29 cellular contexts compared by ENCODE assay signal in genomic region chr6:37928217-37928616, GRCh38.
"Had no signal": no experiment of that assay in that cellular context is flagged by ENCODE, and none has a peak within 500 bp of the region (broad histone marks: within the 10 kb centered on the region; RNA-seq: fewer than 3 reads in every experiment).

No MANE protein-coding gene starts in this region.

- FAIRE-seq: astrocyte had no signal

- H3K27ac Mint-ChIP-seq: activated CD4-positive, alpha-beta memory T cell treated with anti-CD3 and anti-CD28 coated beads for 36 hours; activated naive CD4-positive, alpha-beta T cell treated with anti-CD3 and anti-CD28 coated beads for 36 hours; activated naive CD4-positive, alpha-beta T cell treated with anti-CD3 and anti-CD28 coated beads, Interleukin-2, amount 50 U/mL, for 72 hours; activated T-helper 1 cell treated with anti-CD3 and anti-CD28 coated beads, Interleukin-12 subunit alpha, Interleukin-12 subunit beta, Interleukin-2, Interleukin-4 antibody, amounts not matched to agents 30 ng/mL and 10 ng/mL and 1 ng/mL, durations not matched to agents 14 hours and 24 hours and 36 hours had no signal

- H3K4me3 Mint-ChIP-seq: activated CD4-positive, alpha-beta memory T cell treated with anti-CD3 and anti-CD28 coated beads for 36 hours; activated naive CD4-positive, alpha-beta T cell treated with anti-CD3 and anti-CD28 coated beads for 36 hours; activated T-cell treated with anti-CD3 and anti-CD28 coated beads, Interleukin-2, amount 50 U/mL, for 4 hours; activated T-helper 1 cell treated with anti-CD3 and anti-CD28 coated beads, Interleukin-12 subunit alpha, Interleukin-12 subunit beta, Interleukin-2, Interleukin-4 antibody, amounts not matched to agents 30 ng/mL and 10 ng/mL and 1 ng/mL, durations not matched to agents 14 hours and 24 hours and 36 hours had no signal

- H3K36me3 ChIP-seq: adrenal gland, breast epithelium, MG63, WERI-Rb-1 had no signal

- ATAC-seq: activated naive CD4-positive, alpha-beta T cell treated with anti-CD3 and anti-CD28 coated beads, Interleukin-2, amount 50 U/mL, for 72 hours; activated T-cell treated with anti-CD3 and anti-CD28 coated beads, Interleukin-2, amount 50 U/mL, for 4 hours; body of pancreas; Panc1 had no signal

- H3K27me3 Mint-ChIP-seq: activated CD4-positive, alpha-beta memory T cell treated with anti-CD3 and anti-CD28 coated beads for 36 hours had no signal

- H3K9me3 Mint-ChIP-seq: activated CD4-positive, alpha-beta memory T cell treated with anti-CD3 and anti-CD28 coated beads for 36 hours; activated naive CD4-positive, alpha-beta T cell treated with anti-CD3 and anti-CD28 coated beads for 36 hours; activated T-cell treated with anti-CD3 and anti-CD28 coated beads, Interleukin-2, amount 50 U/mL, for 4 hours; activated T-helper 1 cell treated with anti-CD3 and anti-CD28 coated beads, Interleukin-12 subunit alpha, Interleukin-12 subunit beta, Interleukin-2, Interleukin-4 antibody, amounts not matched to agents 30 ng/mL and 10 ng/mL and 1 ng/mL, durations not matched to agents 14 hours and 24 hours and 36 hours had no signal

- H3K4me3 ChIP-seq: adrenal gland, body of pancreas, breast epithelium, MG63, SJCRH30, SK-N-MC had no signal

- H3K9me3 ChIP-seq: adrenal gland, body of pancreas, breast epithelium, MG63, SJCRH30 had no signal

- H3K4me1 ChIP-seq: breast epithelium, SJCRH30 had no signal

- H3K27ac ChIP-seq: adrenal gland, body of pancreas, breast epithelium, SJCRH30, WERI-Rb-1 had no signal

- H3K27me3 ChIP-seq: adrenal gland, body of pancreas, breast epithelium, MG63, SJCRH30 had no signal

- DNase-seq: activated CD4-positive, alpha-beta memory T cell treated with anti-CD3 and anti-CD28 coated beads for 36 hours; activated CD4-positive, alpha-beta T cell treated with anti-CD3 and anti-CD28 coated beads, Interleukin-2, amount 50 U/mL, for 1 hour; activated CD8-positive, alpha-beta memory T cell treated with anti-CD3 and anti-CD28 coated beads, Interleukin-2, amount 50 U/mL, for 4 hours; activated gamma-delta T cell treated with Interleukin-2 at 50 U/mL for 16 hours; activated naive CD4-positive, alpha-beta T cell treated with anti-CD3 and anti-CD28 coated beads for 36 hours; activated T-cell treated with anti-CD3 and anti-CD28 coated beads for 4 hours; activated T-cell treated with anti-CD3 and anti-CD28 coated beads, Interleukin-2, amount 50 U/mL, for 4 hours; adrenal gland; body of pancreas; Kasumi-1; MG63; NCI-H1048; NCI-H1105 treated with DMSO at 0.1 percent for 48 hours; NCI-H1436; NCI-H1694; NCI-H1930; NCI-H2081 treated with DMSO at 0.1 percent for 48 hours; NCI-H345; NCI-H524 treated with DMSO at 0.1 percent for 48 hours; SHP77; SJCRH30; T1000; WERI-Rb-1 had no signal
